Comparison of ENCODE assay signal across 8 cellular contexts in genomic region chrX:19912-20571, GRCh38.
DNase-seq lines count a peak whose midpoint lies in the region; ATAC-seq and TF ChIP-seq lines count a peak whose summit lies in the region.

No MANE protein-coding gene starts in this region.

- CTCF ChIA-PET in activated CD8-positive, alpha-beta T cell treated with anti-CD3 and anti-CD28 coated beads, Interleukin-2, amount 10 ng/mL, durations not matched to agents 7 days and 5 days (lab: Charles Lee) = no interaction called here

- ATAC-seq in stimulated activated naive CD8-positive, alpha-beta T cell treated with anti-CD3 and anti-CD28 coated beads, Interleukin-15, amount 100 ng/mL, for 72 hours = peak; percentile 35
- no peak for ATAC-seq in activated CD8-positive, alpha-beta T cell treated with anti-CD3 and anti-CD28 coated beads, Interleukin-2, amount 10 ng/mL, durations not matched to agents 7 days and 5 days

- TF ChIP-seq CTCF in epithelial cell of proximal tubule (conservative IDR thresholded peaks at IDR 0.05; ENCODE audit: low read depth, low read length) = no peak

- H3K4me1 Mint-ChIP-seq in stimulated activated naive CD8-positive, alpha-beta T cell treated with anti-CD3 and anti-CD28 coated beads, Interleukin-15, amount 100 ng/mL, for 72 hours = peaks cover 6% of the 10 kb centered on the region
- no peaks in the 10 kb centered on the region for H3K4me1 Mint-ChIP-seq in activated CD8-positive, alpha-beta T cell treated with anti-CD3 and anti-CD28 coated beads, Interleukin-2, amount 10 ng/mL, durations not matched to agents 7 days and 5 days (ENCODE audit: low read depth)

- peak overlapping the region; percentile 49 for H3K4me3 ChIP-seq in epithelial cell of proximal tubule (ENCODE audit: low read depth, low read length)

- H3K27me3 Mint-ChIP-seq in stimulated activated naive CD8-positive, alpha-beta T cell treated with anti-CD3 and anti-CD28 coated beads, Interleukin-15, amount 100 ng/mL, for 72 hours = no peaks in the 10 kb centered on the region
- no peaks in the 10 kb centered on the region for H3K27me3 Mint-ChIP-seq in activated CD8-positive, alpha-beta T cell treated with anti-CD3 and anti-CD28 coated beads, Interleukin-2, amount 10 ng/mL, durations not matched to agents 7 days and 5 days (ENCODE audit: low read depth)

- peak overlapping the region; percentile 95 to 98 for H3K27ac Mint-ChIP-seq in stimulated activated naive CD8-positive, alpha-beta T cell treated with anti-CD3 and anti-CD28 coated beads, Interleukin-15, amount 100 ng/mL, for 72 hours
- no peak overlapping the region for H3K27ac Mint-ChIP-seq in activated CD8-positive, alpha-beta T cell treated with anti-CD3 and anti-CD28 coated beads, Interleukin-2, amount 10 ng/mL, durations not matched to agents 7 days and 5 days

- H3K9me3 Mint-ChIP-seq in stimulated activated naive CD8-positive, alpha-beta T cell treated with anti-CD3 and anti-CD28 coated beads, Interleukin-15, amount 100 ng/mL, for 72 hours = no peaks in the 10 kb centered on the region
- H3K9me3 Mint-ChIP-seq in activated CD8-positive, alpha-beta T cell treated with anti-CD3 and anti-CD28 coated beads, Interleukin-2, amount 10 ng/mL, durations not matched to agents 7 days and 5 days (ENCODE audit: insufficient read depth) = no peaks in the 10 kb centered on the region

- no peaks in the 10 kb centered on the region for H3K36me3 Mint-ChIP-seq in activated CD8-positive, alpha-beta T cell treated with anti-CD3 and anti-CD28 coated beads, Interleukin-2, amount 10 ng/mL, durations not matched to agents 7 days and 5 days (ENCODE audit: low read depth)

- POLR2A ChIA-PET in activated CD8-positive, alpha-beta T cell treated with anti-CD3 and anti-CD28 coated beads, Interleukin-2, amount 10 ng/mL, durations not matched to agents 7 days and 5 days (lab: Charles Lee) = no interaction called here

- H3K4me3 Mint-ChIP-seq in stimulated activated naive CD8-positive, alpha-beta T cell treated with anti-CD3 and anti-CD28 coated beads, Interleukin-15, amount 100 ng/mL, for 72 hours = peak overlapping the region; percentile 88 to 93
- H3K4me3 Mint-ChIP-seq in activated CD8-positive, alpha-beta T cell treated with anti-CD3 and anti-CD28 coated beads, Interleukin-2, amount 10 ng/mL, durations not matched to agents 7 days and 5 days = no peak overlapping the region

- peak; percentile 29 for DNase-seq in activated CD4-positive, CD25-positive, alpha-beta regulatory T cell treated with anti-CD3 and anti-CD28 coated beads, Interleukin-2, amount 50 U/mL, for 72 hours
- no peak for DNase-seq in activated CD4-positive, CD25-positive, alpha-beta regulatory T cell (lab: John Stamatoyannopoulos, UW)
- DNase-seq in RKO (ENCODE audit: low spot score) (peak; percentile 1), epithelial cell of proximal tubule (ENCODE audit: low read depth) (no peak), SIG-M5 (lab: John Stamatoyannopoulos, UW) (no peak)
- DNase-seq in stimulated activated naive CD8-positive, alpha-beta T cell treated with anti-CD3 and anti-CD28 coated beads, Interleukin-15, amount 100 ng/mL, for 72 hours = peak in 1 of 2 donors; percentile 15
- no peak for DNase-seq in stimulated activated naive CD4-positive, alpha-beta T cell treated with Interleukin-2 at 50 U/mL for 16 hours (lab: John Stamatoyannopoulos, UW)
- DNase-seq in activated CD8-positive, alpha-beta T cell treated with anti-CD3 and anti-CD28 coated beads, Interleukin-2, amount 10 ng/mL, durations not matched to agents 7 days and 5 days = no peak

Comparison
In these comparisons a context has a peak if more than half of its experiments do, and no peak if none do; other contexts are left out.
1. DNase-seq: peak in activated CD4-positive, CD25-positive, alpha-beta regulatory T cell treated with anti-CD3 and anti-CD28 coated beads, Interleukin-2, amount 50 U/mL, for 72 hours (single experiment) and RKO (single experiment); none in activated CD4-positive, CD25-positive, alpha-beta regulatory T cell (0 of 4), epithelial cell of proximal tubule (single experiment), stimulated activated naive CD4-positive, alpha-beta T cell treated with Interleukin-2 at 50 U/mL for 16 hours (single experiment), activated CD8-positive, alpha-beta T cell treated with anti-CD3 and anti-CD28 coated beads, Interleukin-2, amount 10 ng/mL, durations not matched to agents 7 days and 5 days (single experiment) and SIG-M5 (single experiment).